ENCODE assay signal across 11 cellular contexts in the genomic region with DNA sequence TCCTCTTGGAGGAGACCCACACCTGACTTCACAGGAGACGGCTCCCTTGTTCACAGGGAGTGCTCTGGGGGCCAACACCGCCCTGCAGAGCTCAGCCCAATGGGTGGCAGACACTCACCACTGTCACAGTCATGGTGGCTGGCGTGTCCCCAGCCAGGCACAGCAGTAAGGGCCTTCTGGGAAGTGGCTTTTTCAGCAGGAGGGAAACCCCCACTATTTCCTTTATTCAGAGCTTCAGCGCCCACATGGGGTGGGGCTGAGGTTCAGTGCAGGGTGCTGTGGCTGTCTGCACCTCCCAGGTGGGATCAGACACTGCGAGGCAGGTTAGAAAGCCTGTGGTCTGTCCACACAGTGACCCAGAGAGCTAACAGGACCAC.
A peak's percentile ranks its signal among the peaks of the same experiment; 100 is the strongest.
DNase-seq lines count a peak whose midpoint lies in the region; ATAC-seq and TF ChIP-seq lines count a peak whose summit lies in the region.
"Had no signal": no experiment of that assay in that cellular context is flagged by ENCODE, and none has a peak within 500 bp of the region (broad histone marks: within the 10 kb centered on the region; RNA-seq: fewer than 3 reads in every experiment).

No MANE protein-coding gene starts in this region.

- peak; percentile 32 for TF ChIP-seq POLR2A in GM15510 (IDR thresholded peaks at IDR 0.05; ENCODE audit: borderline replicate concordance, extremely low read depth, insufficient read length)

- H3K27me3 Mint-ChIP-seq in T-helper 1 cell treated with Interleukin-12 subunit alpha and Interleukin-12 subunit beta and Interleukin-4 antibody, amounts not matched to agents 30 μg/mL and 1 μg/mL, for 36 hours (ENCODE audit: low read depth): no peaks in the 10 kb centered on the region

- no peak for ATAC-seq in HG02885 (IDR thresholded peaks at IDR 0.05; ENCODE audit: poor library complexity, unreplicated experiment)

- H3K36me3 Mint-ChIP-seq in T-helper 1 cell treated with Interleukin-12 subunit alpha and Interleukin-12 subunit beta and Interleukin-4 antibody, amounts not matched to agents 30 μg/mL and 1 μg/mL, for 36 hours (ENCODE audit: low read depth): peaks cover 34% of the 10 kb centered on the region

- peak; percentile 92 for DNase-seq in activated effector memory CD4-positive, alpha-beta T cell treated with anti-CD3 and anti-CD28 coated beads, Interleukin-2, amount 50 U/mL, for 16 hours
- peak; percentile 35 to 60 (median 41) for DNase-seq in stimulated activated CD4-positive, alpha-beta T cell treated with anti-CD3 and anti-CD28 coated beads, TNF-alpha, amount 100 ng/mL, for 1 hour (ENCODE audit: low read depth in 3 of 3, low spot score in 1 of 3)
- DNase-seq in NCI-H345 (lab: John Stamatoyannopoulos, UW) (no peak), cortex of kidney (lab: John Stamatoyannopoulos, UW) (no peak), UCSD-AML1 (lab: John Stamatoyannopoulos, UW; ENCODE audit: unreplicated experiment) (no peak)
- DNase-seq: amygdala, DMS53, NCI-H2029 had no signal

- H3K27ac Mint-ChIP-seq in T-helper 1 cell treated with Interleukin-12 subunit alpha and Interleukin-12 subunit beta and Interleukin-4 antibody, amounts not matched to agents 30 μg/mL and 1 μg/mL, for 36 hours: peak overlapping the region; percentile 79

- peak overlapping the region; percentile 65 for H3K4me3 Mint-ChIP-seq in T-helper 1 cell treated with Interleukin-12 subunit alpha and Interleukin-12 subunit beta and Interleukin-4 antibody, amounts not matched to agents 30 μg/mL and 1 μg/mL, for 36 hours

- H3K4me1 Mint-ChIP-seq in T-helper 1 cell treated with Interleukin-12 subunit alpha and Interleukin-12 subunit beta and Interleukin-4 antibody, amounts not matched to agents 30 μg/mL and 1 μg/mL, for 36 hours (ENCODE audit: low read depth): peaks cover 42% of the 10 kb centered on the region

- no peaks in the 10 kb centered on the region for H3K9me3 Mint-ChIP-seq in T-helper 1 cell treated with Interleukin-12 subunit alpha and Interleukin-12 subunit beta and Interleukin-4 antibody, amounts not matched to agents 30 μg/mL and 1 μg/mL, for 36 hours

Comparison
In these comparisons a context has a peak if more than half of its experiments do, and no peak if none do; other contexts are left out.
1. DNase-seq: peak in activated effector memory CD4-positive, alpha-beta T cell treated with anti-CD3 and anti-CD28 coated beads, Interleukin-2, amount 50 U/mL, for 16 hours (single experiment) and stimulated activated CD4-positive, alpha-beta T cell treated with anti-CD3 and anti-CD28 coated beads, TNF-alpha, amount 100 ng/mL, for 1 hour (3 of 3); none in NCI-H345 (single experiment), cortex of kidney (single experiment) and UCSD-AML1 (single experiment).